In the genomic region with DNA sequence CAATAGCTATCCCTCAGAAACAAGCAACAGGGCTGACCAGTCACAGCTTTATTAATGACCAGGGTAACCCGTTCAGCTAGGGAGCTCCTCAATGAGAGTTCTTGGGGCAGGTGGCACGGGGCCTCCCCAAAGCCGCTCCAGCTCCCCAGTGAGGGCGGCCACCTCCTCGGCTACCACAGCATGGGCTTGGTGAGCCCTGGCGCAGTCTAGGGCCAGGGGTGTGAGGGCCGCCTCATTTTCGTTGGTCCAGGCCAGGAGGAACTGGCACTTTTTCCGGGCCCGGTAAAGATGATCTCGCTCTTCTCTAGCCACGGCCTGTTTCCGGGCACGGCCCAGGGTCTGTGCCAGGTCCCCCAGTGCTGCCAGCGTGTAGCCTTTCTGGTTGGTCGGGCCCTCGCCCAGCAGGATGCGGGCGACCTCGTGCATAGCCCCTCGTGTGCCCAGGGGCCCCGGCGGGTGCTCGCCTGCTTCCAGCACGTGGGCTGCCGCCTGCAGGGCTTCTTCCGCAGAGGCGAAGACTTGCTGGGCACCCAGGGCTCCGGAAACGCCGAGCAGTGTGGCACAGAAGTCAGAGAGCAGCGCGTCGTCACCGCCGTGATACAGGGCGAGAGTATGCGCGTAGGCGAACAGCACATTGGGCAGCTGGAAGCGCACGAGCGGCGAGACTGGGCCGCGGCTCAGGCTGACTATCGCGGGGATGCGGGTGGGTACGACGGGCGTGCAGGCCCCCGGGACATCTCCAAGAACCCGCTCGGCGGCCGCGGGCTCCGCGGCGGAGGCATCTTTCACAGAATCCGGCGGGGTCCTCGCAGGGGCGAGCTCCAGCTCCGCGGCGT, we compare ENCODE assay signal across 8 cellular contexts. TPM values are rescaled to one million over a fixed set of nuclear protein-coding genes. Genes with fewer than 3 reads are reported as not detected.
A peak's percentile ranks its signal among the peaks of the same experiment; 100 is the strongest.
DNase-seq lines count a peak whose midpoint lies in the region; ATAC-seq and TF ChIP-seq lines count a peak whose summit lies in the region.

No MANE protein-coding gene starts in this region.

- 0 to 12% methylated on average over 2 to 68 of the region's 68 CpGs for WGBS in body of pancreas, 2 donors

- H3K9me3 ChIP-seq in body of pancreas = no peaks in the 10 kb centered on the region

- ATAC-seq in body of pancreas (no peak), GM18519 (IDR thresholded peaks at IDR 0.05; ENCODE audit: low FRiP score, unreplicated experiment) (no peak)

- intact Hi-C loops in body of pancreas (cut with DNase I) = no loop called here

- CTCF ChIA-PET in AG04449 (lab: Yijun Ruan, JAX) = interaction anchor here (0.8 to 7.1 kb wide), 17 partner anchors 6 to 329 kb away, joined by 3 to 72 read pairs (median 5); partner anchors contain the start of genes ARL2, CAPN1, CDC42BPG and TM7SF2

- peak overlapping the region; percentile 94 for H3K4me3 ChIP-seq in AG04449 (ENCODE audit: low read depth, low read length)
- H3K4me3 ChIP-seq in body of pancreas = peak overlapping the region; percentile 52 to 69

- DNase-seq in AG04449 (ENCODE audit: low read depth, low spot score) (no peak), HCEC 1CT (peak; percentile 8), SW480 (ENCODE audit: low spot score) (peak; percentile 73), body of pancreas (peak in 3 of 4 donors; percentile 47 to 64 (median 54)), left kidney (ENCODE audit: low read depth, low spot score) (peak; percentile 49), pons (ENCODE audit: low spot score) (no peak)
- DNase-seq in stimulated activated CD4-positive, alpha-beta T cell treated with anti-CD3 and anti-CD28 coated beads, Interleukin-4, amount 100 ng/mL, for 4 hours = peak; percentile 59 to 77

- H3K27me3 ChIP-seq in body of pancreas = no peaks in the 10 kb centered on the region

- peak overlapping the region; percentile 71 to 96 (median 91) for H3K27ac ChIP-seq in body of pancreas

- POLR2A ChIA-PET in AG04449 (lab: Yijun Ruan, JAX) = interaction anchor here (0.6 to 1.9 kb wide), 4 partner anchors 14 to 151 kb away, joined by 3 to 7 read pairs (median 3); partner anchors contain the start of gene SYVN1

- H3K4me1 ChIP-seq in body of pancreas = peaks cover 65% of the 10 kb centered on the region

- no peak for TF ChIP-seq POLR2A in body of pancreas (IDR thresholded peaks at IDR 0.05)

- TF ChIP-seq CTCF in AG04449 (IDR thresholded peaks at IDR 0.05; ENCODE audit: insufficient read depth, low read length, missing control alignments) = no peak
- TF ChIP-seq CTCF in body of pancreas (IDR thresholded peaks at IDR 0.05) = no peak

- H3K36me3 ChIP-seq in body of pancreas (replicated peaks in 1 of 2; ENCODE audit: insufficient read depth in 1 of 2, low read depth in 2 of 2) = peaks cover 0 to 7% of the 10 kb centered on the region in 2 donors

RNA-seq across cellular contexts. Expression of gene ZNHIT2, which starts 0.9 kb away (rescaled TPM):
- 10 to 100 TPM; 18.7 to 33.9 TPM for total RNA-seq in body of pancreas

RNA-seq across cellular contexts. Expression of gene TM7SF2, which starts 4.9 kb away (rescaled TPM):
- 10 to 100 TPM; 25.4 to 85.6 TPM for total RNA-seq in body of pancreas

RNA-seq across cellular contexts. Expression of gene FAU, which starts 5.3 kb away (rescaled TPM):
- total RNA-seq in body of pancreas = 1,000 to 10,000 TPM; 1,320 to 1,355 TPM

RNA-seq across cellular contexts. Expression of gene MRPL49, which starts 5.5 kb away (rescaled TPM):
- 10 to 100 TPM; 34.2 to 35.6 TPM for total RNA-seq in body of pancreas

RNA-seq across cellular contexts. Expression of gene SYVN1, which starts 17.7 kb away (rescaled TPM):
- total RNA-seq in body of pancreas = 10 to 100 TPM; 41.0 to 97.2 TPM

Comparison
In these comparisons a context has a peak if more than half of its experiments do, and no peak if none do; other contexts are left out.
1. DNase-seq: peak in HCEC 1CT (single experiment), SW480 (single experiment), body of pancreas (3 of 4), left kidney (single experiment) and stimulated activated CD4-positive, alpha-beta T cell treated with anti-CD3 and anti-CD28 coated beads, Interleukin-4, amount 100 ng/mL, for 4 hours (2 of 2); none in AG04449 (single experiment) and pons (single experiment).